In genomic region chr15:60854858-60855568, GRCh38 we compare ENCODE assay signal across 20 cellular contexts.
DNase-seq lines count a peak whose midpoint lies in the region; ATAC-seq and TF ChIP-seq lines count a peak whose summit lies in the region.
"Had no signal": no experiment of that assay in that cellular context is flagged by ENCODE, and none has a peak within 500 bp of the region (broad histone marks: within the 10 kb centered on the region; RNA-seq: fewer than 3 reads in every experiment).

No MANE protein-coding gene starts in this region.

- peak in 1 of 2 donors; percentile 37 for DNase-seq in activated naive CD4-positive, alpha-beta T cell treated with anti-CD3 and anti-CD28 coated beads, Interleukin-2, amount 50 U/mL, for 72 hours (ENCODE audit: low spot score in 2 of 2)
- DNase-seq in activated naive CD4-positive, alpha-beta T cell treated with anti-CD3 and anti-CD28 coated beads, Interleukin-2, amount 10 ng/mL, durations not matched to agents 7 days and 5 days, result no peak
- peak; percentile 62 for DNase-seq in HT1080 (ENCODE audit: low read depth)
- DNase-seq in activated naive CD8-positive, alpha-beta T cell treated with anti-CD3 and anti-CD28 coated beads, Interleukin-2, amount 50 U/mL, for 24 hours, result no peak
- peak; percentile 45 for DNase-seq in retinal pigment epithelial cell (ENCODE audit: low read depth)
- DNase-seq in GOT3 (lab: John Stamatoyannopoulos, UW), result no peak
- DNase-seq in stomach, result no peak
- no peak for DNase-seq in upper lobe of left lung
- DNase-seq: Calu3; effector memory CD4-positive, alpha-beta T cell; left colon; mucosa of descending colon; NCI-H2029; NCI-H69; occipital lobe; Peyer's patch; right lobe of liver had no signal

- H3K9me3 Mint-ChIP-seq in activated naive CD4-positive, alpha-beta T cell treated with anti-CD3 and anti-CD28 coated beads, Interleukin-2, amount 50 U/mL, for 72 hours, result peaks cover 0 to 2% of the 10 kb centered on the region in 2 donors
- no peaks in the 10 kb centered on the region for H3K9me3 Mint-ChIP-seq in activated naive CD4-positive, alpha-beta T cell treated with anti-CD3 and anti-CD28 coated beads, Interleukin-2, amount 10 ng/mL, durations not matched to agents 7 days and 5 days
- peaks cover 4% of the 10 kb centered on the region for H3K9me3 Mint-ChIP-seq in activated naive CD8-positive, alpha-beta T cell treated with anti-CD3 and anti-CD28 coated beads, Interleukin-2, amount 50 U/mL, for 24 hours
- H3K9me3 Mint-ChIP-seq: central memory CD8-positive, alpha-beta T cell had no signal

- H3K9me3 ChIP-seq in stomach (no peaks in the 10 kb centered on the region), upper lobe of left lung (no peaks in the 10 kb centered on the region)
- H3K9me3 ChIP-seq: mucosa of descending colon, Peyer's patch, right lobe of liver, tibial nerve had no signal

- H3K4me3 ChIP-seq in retinal pigment epithelial cell (ENCODE audit: low read length) (no peak overlapping the region), stomach (no peak overlapping the region), upper lobe of left lung (no peak overlapping the region)
- H3K4me3 ChIP-seq: mucosa of descending colon, Peyer's patch, right lobe of liver, tibial nerve had no signal

- TF ChIP-seq EP300 in stomach (IDR thresholded peaks at IDR 0.05) (no peak), upper lobe of left lung (IDR thresholded peaks at IDR 0.05) (no peak)

- H3K27ac ChIP-seq in stomach (no peak overlapping the region), upper lobe of left lung (no peak overlapping the region)
- H3K27ac ChIP-seq: Peyer's patch, right lobe of liver, tibial nerve had no signal

- 55 to 69% (median 64%) methylated on average over 7 of the region's 7 CpGs for WGBS in stomach, 5 donors
- WGBS in upper lobe of left lung, 2 donors, result 67 to 79% methylated on average over 7 of the region's 7 CpGs

- H3K36me3 ChIP-seq in stomach, result no peaks in the 10 kb centered on the region
- no peaks in the 10 kb centered on the region for H3K36me3 ChIP-seq in upper lobe of left lung
- H3K36me3 ChIP-seq: Peyer's patch, right lobe of liver, tibial nerve had no signal

- TF ChIP-seq POLR2A in stomach (IDR thresholded peaks at IDR 0.05) (no peak), upper lobe of left lung (IDR thresholded peaks at IDR 0.05) (no peak)

- H3K4me1 ChIP-seq in stomach (no peaks in the 10 kb centered on the region), upper lobe of left lung (peaks cover 0 to 3% (median 0%) of the 10 kb centered on the region in 4 donors)
- H3K4me1 ChIP-seq: Peyer's patch, right lobe of liver, tibial nerve had no signal

- peaks cover 7% of the 10 kb centered on the region for H3K4me1 Mint-ChIP-seq in activated naive CD4-positive, alpha-beta T cell treated with anti-CD3 and anti-CD28 coated beads, Interleukin-2, amount 10 ng/mL, durations not matched to agents 7 days and 5 days
- peaks cover 51% of the 10 kb centered on the region for H3K4me1 Mint-ChIP-seq in activated naive CD8-positive, alpha-beta T cell treated with anti-CD3 and anti-CD28 coated beads, Interleukin-2, amount 50 U/mL, for 24 hours

- no peak for TF ChIP-seq CTCF in retinal pigment epithelial cell (conservative IDR thresholded peaks at IDR 0.05; ENCODE audit: low read depth, low read length)
- no peak for TF ChIP-seq CTCF in stomach (IDR thresholded peaks at IDR 0.05)
- TF ChIP-seq CTCF in upper lobe of left lung (IDR thresholded peaks at IDR 0.05), result no peak

- peak overlapping the region in 1 of 2 donors; percentile 83 for H3K27ac Mint-ChIP-seq in activated naive CD4-positive, alpha-beta T cell treated with anti-CD3 and anti-CD28 coated beads, Interleukin-2, amount 50 U/mL, for 72 hours
- no peak overlapping the region for H3K27ac Mint-ChIP-seq in activated naive CD4-positive, alpha-beta T cell treated with anti-CD3 and anti-CD28 coated beads, Interleukin-2, amount 10 ng/mL, durations not matched to agents 7 days and 5 days
- H3K27ac Mint-ChIP-seq in activated naive CD8-positive, alpha-beta T cell treated with anti-CD3 and anti-CD28 coated beads, Interleukin-2, amount 50 U/mL, for 24 hours, result peak overlapping the region; percentile 20

- H3K4me3 Mint-ChIP-seq in activated naive CD4-positive, alpha-beta T cell treated with anti-CD3 and anti-CD28 coated beads, Interleukin-2, amount 10 ng/mL, durations not matched to agents 7 days and 5 days, result no peak overlapping the region
- no peak overlapping the region for H3K4me3 Mint-ChIP-seq in activated naive CD8-positive, alpha-beta T cell treated with anti-CD3 and anti-CD28 coated beads, Interleukin-2, amount 50 U/mL, for 24 hours
- H3K4me3 Mint-ChIP-seq: central memory CD8-positive, alpha-beta T cell had no signal

- intact Hi-C loops in stomach (cut with DNase I; ENCODE audit: low total_unique reads), result no loop called here

- H3K36me3 Mint-ChIP-seq in activated naive CD4-positive, alpha-beta T cell treated with anti-CD3 and anti-CD28 coated beads, Interleukin-2, amount 50 U/mL, for 72 hours, result peaks cover 0 to 5% of the 10 kb centered on the region in 2 donors
- H3K36me3 Mint-ChIP-seq in activated naive CD4-positive, alpha-beta T cell treated with anti-CD3 and anti-CD28 coated beads, Interleukin-2, amount 10 ng/mL, durations not matched to agents 7 days and 5 days, result no peaks in the 10 kb centered on the region
- H3K36me3 Mint-ChIP-seq in activated naive CD8-positive, alpha-beta T cell treated with anti-CD3 and anti-CD28 coated beads, Interleukin-2, amount 50 U/mL, for 24 hours (ENCODE audit: low read depth), result no peaks in the 10 kb centered on the region

- H3K27me3 Mint-ChIP-seq in activated naive CD4-positive, alpha-beta T cell treated with anti-CD3 and anti-CD28 coated beads, Interleukin-2, amount 10 ng/mL, durations not matched to agents 7 days and 5 days, result peaks cover 4% of the 10 kb centered on the region
- no peaks in the 10 kb centered on the region for H3K27me3 Mint-ChIP-seq in activated naive CD8-positive, alpha-beta T cell treated with anti-CD3 and anti-CD28 coated beads, Interleukin-2, amount 50 U/mL, for 24 hours
- H3K27me3 Mint-ChIP-seq: central memory CD8-positive, alpha-beta T cell had no signal

- H3K27me3 ChIP-seq in stomach (no peaks in the 10 kb centered on the region), upper lobe of left lung (no peaks in the 10 kb centered on the region)
- H3K27me3 ChIP-seq: Peyer's patch, right lobe of liver, tibial nerve had no signal

- CTCF ChIA-PET in activated naive CD4-positive, alpha-beta T cell treated with anti-CD3 and anti-CD28 coated beads, Interleukin-2, amount 10 ng/mL, durations not matched to agents 7 days and 5 days (lab: Charles Lee), result interaction anchor here (0.9 kb wide), 1 partner anchor 10 kb away, joined by 4 read pairs; no protein-coding TSS in a partner anchor

- peak; percentile 96 to 99 for ATAC-seq in activated naive CD4-positive, alpha-beta T cell treated with anti-CD3 and anti-CD28 coated beads, Interleukin-2, amount 50 U/mL, for 72 hours
- ATAC-seq in activated naive CD8-positive, alpha-beta T cell treated with anti-CD3 and anti-CD28 coated beads, Interleukin-2, amount 50 U/mL, for 24 hours, result peak; percentile 90
- ATAC-seq in upper lobe of left lung (ENCODE audit: low FRiP score in 2 of 2), result no peak
- ATAC-seq: HCT116, left colon, mucosa of descending colon, right lobe of liver had no signal

Comparison
In these comparisons a context has a peak if more than half of its experiments do, and no peak if none do; other contexts are left out.
1. ATAC-seq: peak in activated naive CD4-positive, alpha-beta T cell treated with anti-CD3 and anti-CD28 coated beads, Interleukin-2, amount 50 U/mL, for 72 hours (2 of 2) and activated naive CD8-positive, alpha-beta T cell treated with anti-CD3 and anti-CD28 coated beads, Interleukin-2, amount 50 U/mL, for 24 hours (single experiment); none in upper lobe of left lung (0 of 2).
2. DNase-seq: peak in HT1080 (single experiment) and retinal pigment epithelial cell (single experiment); none in activated naive CD4-positive, alpha-beta T cell treated with anti-CD3 and anti-CD28 coated beads, Interleukin-2, amount 10 ng/mL, durations not matched to agents 7 days and 5 days (single experiment), activated naive CD8-positive, alpha-beta T cell treated with anti-CD3 and anti-CD28 coated beads, Interleukin-2, amount 50 U/mL, for 24 hours (single experiment), GOT3 (single experiment), stomach (single experiment) and upper lobe of left lung (0 of 2).